ENCODE assay signal across 11 cellular contexts in the genomic region with DNA sequence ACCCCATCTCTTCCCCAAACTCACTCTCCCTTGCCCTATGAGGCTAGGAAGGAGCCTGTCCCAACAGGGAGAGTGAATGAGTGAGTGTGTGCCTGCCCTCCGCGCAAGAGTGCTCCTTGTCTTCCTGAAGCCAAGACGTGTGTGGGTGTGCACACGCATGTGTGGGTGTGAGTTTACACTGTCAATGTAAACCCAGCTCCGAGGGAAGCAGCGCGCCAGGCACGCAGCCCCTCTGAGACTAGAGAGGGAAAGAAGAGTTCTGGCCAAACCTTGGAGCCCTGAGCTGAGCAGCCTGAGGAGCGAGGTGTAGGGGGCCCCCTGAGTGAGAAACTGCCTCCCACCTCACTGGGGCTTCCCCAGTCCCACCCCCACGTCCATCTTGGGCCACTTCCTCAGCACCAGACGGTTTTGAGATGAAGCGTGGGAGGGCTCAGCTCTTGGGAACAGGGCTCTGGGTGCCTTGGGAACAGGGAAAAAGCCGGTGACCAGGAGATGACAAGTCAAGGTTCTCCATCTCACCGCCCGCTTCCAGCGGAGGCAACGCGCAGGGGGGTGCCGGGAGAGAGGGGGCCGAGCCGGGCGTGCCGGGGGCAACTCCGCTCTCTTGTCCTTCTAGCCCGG. TPM values are rescaled to one million over a fixed set of nuclear protein-coding genes. Genes with fewer than 3 reads are reported as not detected.
DNase-seq lines count a peak whose midpoint lies in the region; ATAC-seq and TF ChIP-seq lines count a peak whose summit lies in the region.
"Had no signal": no experiment of that assay in that cellular context is flagged by ENCODE, and none has a peak within 500 bp of the region (broad histone marks: within the 10 kb centered on the region; RNA-seq: fewer than 3 reads in every experiment).

No MANE protein-coding gene starts in this region.

- intact Hi-C loops in left lung (cut with DNase I) = no loop called here
- intact Hi-C loops in stomach (cut with DNase I; ENCODE audit: low total_unique reads) = no loop called here

- 2 to 15% (median 2%) methylated on average over 19 to 25 of the region's 25 CpGs for WGBS in stomach, 5 donors

- no peak for TF ChIP-seq EP300 in stomach (IDR thresholded peaks at IDR 0.05)

- no peaks in the 10 kb centered on the region for H3K36me3 ChIP-seq in duodenal mucosa (ENCODE audit: control insufficient read depth in 1 of 2, insufficient read depth in 2 of 2, low read length in 2 of 2)
- H3K36me3 ChIP-seq in left lung = no peaks in the 10 kb centered on the region
- H3K36me3 ChIP-seq in stomach = no peaks in the 10 kb centered on the region

- H3K4me3 ChIP-seq in duodenal mucosa (ENCODE audit: low read depth in 1 of 2, low read length in 2 of 2) (no peak overlapping the region), left lung (peak overlapping the region; percentile 5 to 24), stomach (peak overlapping the region; percentile 31 to 63 (median 39))

- H3K4me1 ChIP-seq in duodenal mucosa (ENCODE audit: control insufficient read depth in 1 of 2, insufficient read depth in 2 of 2, low read length in 2 of 2) (peaks cover 0 to 11% of the 10 kb centered on the region in 2 donors), left lung (peaks cover 5 to 40% of the 10 kb centered on the region in 2 donors), stomach (peaks cover 16 to 65% (median 42%) of the 10 kb centered on the region in 4 donors)

- peak; percentile 3 for ATAC-seq in left lung
- ATAC-seq in GM21737 (IDR thresholded peaks at IDR 0.05; ENCODE audit: unreplicated experiment) = no peak
- no peak for ATAC-seq in HG03432 (IDR thresholded peaks at IDR 0.05; ENCODE audit: unreplicated experiment)

- DNase-seq in DMS53 (lab: John Stamatoyannopoulos, UW) (peak; percentile 54), DMS53 treated with DMSO at 0.1 percent for 48 hours (lab: John Stamatoyannopoulos, UW; ENCODE audit: unreplicated experiment) (no peak), left lung (peak; percentile 43 to 74), stomach (peak; percentile 52), nucleus accumbens (lab: John Stamatoyannopoulos, UW) (no peak)
- DNase-seq: activated CD4-positive, alpha-beta memory T cell treated with anti-CD3 and anti-CD28 coated beads for 36 hours; substantia nigra had no signal

- H3K9me3 ChIP-seq in duodenal mucosa (ENCODE audit: control insufficient read depth in 1 of 2, low read length in 2 of 2) (no peaks in the 10 kb centered on the region), left lung (no peaks in the 10 kb centered on the region), stomach (no peaks in the 10 kb centered on the region)

- peak overlapping the region; percentile 39 for H3K27ac ChIP-seq in duodenal mucosa (ENCODE audit: low read depth, low read length)
- H3K27ac ChIP-seq in left lung = peak overlapping the region; percentile 88 to 90
- H3K27ac ChIP-seq in stomach = peak overlapping the region; percentile 77 to 97 (median 94)
- H3K27ac ChIP-seq: 22Rv1 had no signal

- no peak for TF ChIP-seq CTCF in left lung (IDR thresholded peaks at IDR 0.05)
- no peak for TF ChIP-seq CTCF in stomach (IDR thresholded peaks at IDR 0.05)

- no peak for TF ChIP-seq POLR2A in stomach (IDR thresholded peaks at IDR 0.05)

- H3K9ac ChIP-seq in duodenal mucosa (ENCODE audit: low read depth in 1 of 2, low read length in 2 of 2) = peak overlapping the region in 1 of 2 donors; percentile 15

- H3K27me3 ChIP-seq in duodenal mucosa (ENCODE audit: control insufficient read depth in 1 of 2, insufficient read depth in 2 of 2, low read length in 2 of 2) (peaks cover 19 to 40% of the 10 kb centered on the region in 2 donors), left lung (peaks cover 36 to 84% of the 10 kb centered on the region in 2 donors), stomach (peaks cover 0 to 63% (median 32%) of the 10 kb centered on the region in 3 donors)

RNA-seq across cellular contexts. Expression of a gene that starts 5.1 kb away (rescaled TPM):
- total RNA-seq in left lung (10 to 100 TPM; 65.1 to 95.7 TPM), stomach (100 to 1,000 TPM in 4 of 5 donors, 10 to 100 TPM in 1; 35.3 to 379 (median 246) TPM)
- 10 to 100 TPM; 28.6 to 45.9 (median 39.1) TPM for polyA plus RNA-seq in stomach
- total RNA-seq: activated CD4-positive, alpha-beta memory T cell treated with anti-CD3 and anti-CD28 coated beads for 36 hours had no signal

Comparison
In these comparisons a context has a peak if more than half of its experiments do, and no peak if none do; other contexts are left out.
1. DNase-seq: peak in DMS53 (single experiment), left lung (2 of 2) and stomach (single experiment); none in DMS53 treated with DMSO at 0.1 percent for 48 hours (single experiment) and nucleus accumbens (0 of 56).
2. H3K27ac ChIP-seq: peak in every context shown above with its lines; median percentile 94 in stomach; 89 in left lung; 39 in duodenal mucosa.
3. H3K4me3 ChIP-seq: peak in left lung (2 of 2) and stomach (4 of 4); none in duodenal mucosa (0 of 2).